Comparison of ENCODE assay signal across 32 cellular contexts in genomic region chr15:43267439-43267838, GRCh38. TPM values are rescaled to one million over a fixed set of nuclear protein-coding genes. Genes with fewer than 3 reads are reported as not detected.
"Had no signal": no experiment of that assay in that cellular context is flagged by ENCODE, and none has a peak within 500 bp of the region (broad histone marks: within the 10 kb centered on the region; RNA-seq: fewer than 3 reads in every experiment).

No MANE protein-coding gene starts in this region.

- H3K4me3 Mint-ChIP-seq: activated CD4-positive, alpha-beta T cell treated with anti-CD3 and anti-CD28 coated beads for 36 hours; activated CD4-positive, alpha-beta T cell treated with anti-CD3 and anti-CD28 coated beads, Interleukin-2, amount 10 ng/mL, durations not matched to agents 7 days and 5 days; activated CD8-positive, alpha-beta T cell treated with anti-CD3 and anti-CD28 coated beads, Interleukin-2, amount 10 ng/mL, durations not matched to agents 7 days and 5 days; activated naive CD4-positive, alpha-beta T cell treated with anti-CD3 and anti-CD28 coated beads, Interleukin-2, amount 10 ng/mL, durations not matched to agents 7 days and 5 days; activated naive CD8-positive, alpha-beta T cell; activated naive CD8-positive, alpha-beta T cell treated with anti-CD3 and anti-CD28 coated beads, Interleukin-2, amount 50 U/mL, for 24 hours; activated T-cell treated with anti-CD3 and anti-CD28 coated beads, Interleukin-2, amount 50 U/mL, for 4 hours; activated T-helper 1 cell treated with anti-CD3 and anti-CD28 coated beads, Interleukin-12 subunit alpha, Interleukin-12 subunit beta, Interleukin-2, Interleukin-4 antibody, amounts not matched to agents 30 ng/mL and 10 ng/mL and 1 ng/mL, durations not matched to agents 14 hours and 24 hours and 36 hours; brain; T-helper 1 cell treated with Interleukin-12 subunit alpha and Interleukin-12 subunit beta and Interleukin-4 antibody, amounts not matched to agents 30 μg/mL and 1 μg/mL, for 36 hours; T-helper 2 cell treated with Interferon-gamma antibody and Interleukin-4, amounts not matched to agents 5 μg/mL and 100 μg/mL, for 36 hours; WTC11 had no signal

- H3K27ac Mint-ChIP-seq: activated CD4-positive, alpha-beta T cell treated with anti-CD3 and anti-CD28 coated beads for 36 hours; activated CD4-positive, alpha-beta T cell treated with anti-CD3 and anti-CD28 coated beads, Interleukin-2, amount 10 ng/mL, durations not matched to agents 7 days and 5 days; activated CD8-positive, alpha-beta T cell treated with anti-CD3 and anti-CD28 coated beads, Interleukin-2, amount 10 ng/mL, durations not matched to agents 7 days and 5 days; activated naive CD4-positive, alpha-beta T cell treated with anti-CD3 and anti-CD28 coated beads, Interleukin-2, amount 10 ng/mL, durations not matched to agents 7 days and 5 days; activated naive CD8-positive, alpha-beta T cell; activated naive CD8-positive, alpha-beta T cell treated with anti-CD3 and anti-CD28 coated beads, Interleukin-2, amount 50 U/mL, for 24 hours; activated T-helper 1 cell treated with anti-CD3 and anti-CD28 coated beads, Interleukin-12 subunit alpha, Interleukin-12 subunit beta, Interleukin-2, Interleukin-4 antibody, amounts not matched to agents 30 ng/mL and 10 ng/mL and 1 ng/mL, durations not matched to agents 14 hours and 24 hours and 36 hours; brain; T-helper 1 cell treated with Interleukin-12 subunit alpha and Interleukin-12 subunit beta and Interleukin-4 antibody, amounts not matched to agents 30 μg/mL and 1 μg/mL, for 36 hours; T-helper 2 cell treated with Interferon-gamma antibody and Interleukin-4, amounts not matched to agents 5 μg/mL and 100 μg/mL, for 36 hours; WTC11 had no signal

- H3K36me3 Mint-ChIP-seq: activated naive CD4-positive, alpha-beta T cell treated with anti-CD3 and anti-CD28 coated beads, Interleukin-2, amount 10 ng/mL, durations not matched to agents 7 days and 5 days; activated naive CD8-positive, alpha-beta T cell; brain; WTC11 had no signal

- H3K9me2 ChIP-seq: SK-N-SH had no signal

- H3K4me3 ChIP-seq: MG63, Peyer's patch, SJSA1 had no signal

- H3K4me1 ChIP-seq: SJSA1 had no signal

- H3K9me3 ChIP-seq: Peyer's patch, SJSA1, SK-N-SH had no signal

- H3K4me1 Mint-ChIP-seq: brain, WTC11 had no signal

- H3K27me3 ChIP-seq: MG63, Peyer's patch had no signal

- H3K27ac ChIP-seq: Peyer's patch, SJSA1 had no signal

- H3K9me3 Mint-ChIP-seq: T-helper 2 cell treated with Interferon-gamma antibody and Interleukin-4, amounts not matched to agents 5 μg/mL and 100 μg/mL, for 36 hours had no signal

- H3K36me3 ChIP-seq: MG63, Peyer's patch, SJSA1 had no signal

- DNase-seq: activated CD4-positive, alpha-beta T cell treated with anti-CD3 and anti-CD28 coated beads for 36 hours; activated CD4-positive, alpha-beta T cell treated with anti-CD3 and anti-CD28 coated beads, Interleukin-2, amount 10 ng/mL, durations not matched to agents 7 days and 5 days; activated CD4-positive, alpha-beta T cell treated with anti-CD3 and anti-CD28 coated beads, Interleukin-2, amount 50 U/mL, for 48 hours; activated CD8-positive, alpha-beta T cell treated with anti-CD3 and anti-CD28 coated beads, Interleukin-2, amount 10 ng/mL, durations not matched to agents 7 days and 5 days; activated effector memory CD4-positive, alpha-beta T cell treated with Interleukin-2 at 50 U/mL for 16 hours; activated naive CD4-positive, alpha-beta T cell treated with anti-CD3 and anti-CD28 coated beads, Interleukin-2, amount 10 ng/mL, durations not matched to agents 7 days and 5 days; activated naive CD8-positive, alpha-beta T cell treated with anti-CD3 and anti-CD28 coated beads, Interleukin-2, amount 50 U/mL, for 24 hours; activated T-cell treated with anti-CD3 and anti-CD28 coated beads, Interleukin-2, amount 50 U/mL, for 4 hours; anterior cingulate cortex; Karpas-422; MG63; NCI-H1048; NCI-H1105 treated with DMSO at 0.1 percent for 48 hours; NCI-H1436; NCI-H1694; NCI-H1930; NCI-H2081 treated with DMSO at 0.1 percent for 48 hours; NCI-H226; NCI-H446 treated with DMSO at 0.1 percent for 48 hours; NCI-H524; RPMI8226; SHP77 treated with DMSO at 0.1 percent for 48 hours; SK-N-SH had no signal

- H3K4me2 ChIP-seq: SK-N-SH had no signal

- ATAC-seq: activated CD4-positive, alpha-beta T cell treated with anti-CD3 and anti-CD28 coated beads for 36 hours; activated CD4-positive, CD25-positive, alpha-beta regulatory T cell treated with anti-CD3 and anti-CD28 coated beads, Interleukin-2, amount 50 U/mL, for 24 hours; activated CD8-positive, alpha-beta T cell treated with anti-CD3 and anti-CD28 coated beads, Interleukin-2, amount 10 ng/mL, durations not matched to agents 7 days and 5 days; activated naive CD8-positive, alpha-beta T cell treated with anti-CD3 and anti-CD28 coated beads, Interleukin-2, amount 50 U/mL, for 24 hours; activated T-cell treated with anti-CD3 and anti-CD28 coated beads, Interleukin-2, amount 50 U/mL, for 4 hours; WTC11 had no signal

RNA-seq across cellular contexts. Expression of gene TGM5, which starts 0.7 kb away (rescaled TPM):
- total RNA-seq: activated CD4-positive, alpha-beta T cell treated with anti-CD3 and anti-CD28 coated beads for 36 hours; activated CD4-positive, alpha-beta T cell treated with anti-CD3 and anti-CD28 coated beads, Interleukin-2, amount 10 ng/mL, durations not matched to agents 7 days and 5 days; activated T-cell treated with anti-CD3 and anti-CD28 coated beads, Interleukin-2, amount 50 U/mL, for 4 hours; activated T-helper 1 cell treated with anti-CD3 and anti-CD28 coated beads, Interleukin-12 subunit alpha, Interleukin-12 subunit beta, Interleukin-2, Interleukin-4 antibody, amounts not matched to agents 30 ng/mL and 10 ng/mL and 1 ng/mL, durations not matched to agents 14 hours and 24 hours and 36 hours; Peyer's patch; WTC11 had no signal
- polyA plus RNA-seq: SK-N-SH had no signal

RNA-seq across cellular contexts. Expression of gene TGM7, which starts 34.6 kb away (rescaled TPM):
- total RNA-seq: activated CD4-positive, alpha-beta T cell treated with anti-CD3 and anti-CD28 coated beads for 36 hours; activated CD4-positive, alpha-beta T cell treated with anti-CD3 and anti-CD28 coated beads, Interleukin-2, amount 10 ng/mL, durations not matched to agents 7 days and 5 days; activated CD8-positive, alpha-beta T cell treated with anti-CD3 and anti-CD28 coated beads, Interleukin-2, amount 10 ng/mL, durations not matched to agents 7 days and 5 days; activated T-cell treated with anti-CD3 and anti-CD28 coated beads, Interleukin-2, amount 50 U/mL, for 4 hours; activated T-helper 1 cell treated with anti-CD3 and anti-CD28 coated beads, Interleukin-12 subunit alpha, Interleukin-12 subunit beta, Interleukin-2, Interleukin-4 antibody, amounts not matched to agents 30 ng/mL and 10 ng/mL and 1 ng/mL, durations not matched to agents 14 hours and 24 hours and 36 hours; Peyer's patch; SJSA1; WTC11 had no signal
- polyA plus RNA-seq: SK-N-SH had no signal

RNA-seq across cellular contexts. Expression of gene EPB42, which starts 46.6 kb away (rescaled TPM):
- total RNA-seq: activated CD4-positive, alpha-beta T cell treated with anti-CD3 and anti-CD28 coated beads for 36 hours; activated CD4-positive, alpha-beta T cell treated with anti-CD3 and anti-CD28 coated beads, Interleukin-2, amount 10 ng/mL, durations not matched to agents 7 days and 5 days; activated CD8-positive, alpha-beta T cell treated with anti-CD3 and anti-CD28 coated beads, Interleukin-2, amount 10 ng/mL, durations not matched to agents 7 days and 5 days; activated T-cell treated with anti-CD3 and anti-CD28 coated beads, Interleukin-2, amount 50 U/mL, for 4 hours; activated T-helper 1 cell treated with anti-CD3 and anti-CD28 coated beads, Interleukin-12 subunit alpha, Interleukin-12 subunit beta, Interleukin-2, Interleukin-4 antibody, amounts not matched to agents 30 ng/mL and 10 ng/mL and 1 ng/mL, durations not matched to agents 14 hours and 24 hours and 36 hours; Peyer's patch; SJSA1; WTC11 had no signal
- polyA plus RNA-seq: SK-N-SH had no signal
